19 cellular contexts compared by ENCODE assay signal in the genomic region with DNA sequence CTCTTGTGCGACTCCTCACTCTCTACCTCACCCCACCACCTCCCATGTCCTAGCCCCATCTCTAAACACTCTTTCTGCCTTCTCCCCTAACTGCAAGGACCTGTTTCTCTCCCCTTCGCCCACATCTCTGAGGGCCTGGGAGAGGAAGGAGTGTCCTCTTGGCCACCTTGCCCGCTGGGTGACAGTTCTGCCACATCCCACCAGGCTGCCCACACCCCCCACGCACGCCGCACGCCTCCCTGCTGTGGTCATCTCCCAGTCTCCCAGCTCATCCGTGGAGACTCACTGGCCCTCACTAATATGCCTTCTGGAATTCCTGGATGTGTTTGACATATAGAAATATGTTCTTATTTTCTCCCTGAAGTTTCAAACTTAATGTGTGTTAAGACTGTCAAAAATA. TPM values are rescaled to one million over a fixed set of nuclear protein-coding genes. Genes with fewer than 3 reads are reported as not detected.
DNase-seq lines count a peak whose midpoint lies in the region; ATAC-seq and TF ChIP-seq lines count a peak whose summit lies in the region.
"Had no signal": no experiment of that assay in that cellular context is flagged by ENCODE, and none has a peak within 500 bp of the region (broad histone marks: within the 10 kb centered on the region; RNA-seq: fewer than 3 reads in every experiment).

No MANE protein-coding gene starts in this region.

- peak overlapping the region; percentile 16 for H3K9ac ChIP-seq in smooth muscle cell (ENCODE audit: low read depth)

- CTCF ChIA-PET in Caco-2 (lab: Charles Lee), result no interaction called here

- peaks cover 54% of the 10 kb centered on the region for H4K20me1 ChIP-seq in smooth muscle cell (ENCODE audit: low read depth)

- WGBS in smooth muscle cell (ENCODE audit: low lambda C conversion rate), result 94% methylated on average over 8 of the region's 8 CpGs

- no peaks in the 10 kb centered on the region for H3K9me3 Mint-ChIP-seq in Caco-2 (ENCODE audit: unreplicated experiment)

- POLR2A ChIA-PET in Caco-2 (lab: Charles Lee), result no interaction called here

- DNase-seq in Caco-2 (no peak), T-helper 17 cell (no peak), left lung (no peak), smooth muscle cell (lab: John Stamatoyannopoulos, UW; ENCODE audit: unreplicated experiment) (no peak), NCI-H69 (lab: John Stamatoyannopoulos, UW) (no peak)
- DNase-seq in stimulated activated CD4-positive, alpha-beta T cell treated with anti-CD3 and anti-CD28 coated beads, Interleukin-12 subunit alpha, Interleukin-12 subunit beta, amount 100 ng/mL, for 4 hours, result no peak
- DNase-seq: COR-L47, KG1, NCI-H1048, NCI-H146, NCI-H2081 treated with DMSO at 0.1 percent for 48 hours, NCI-H510A treated with DMSO at 0.1 percent for 48 hours, Peyer's patch, SHP77 treated with DMSO at 0.1 percent for 48 hours had no signal

- H3K27ac Mint-ChIP-seq in Caco-2 (ENCODE audit: unreplicated experiment) (peak overlapping the region; percentile 92), T-helper 17 cell (peak overlapping the region; percentile 53)
- H3K27ac Mint-ChIP-seq: CD14-positive monocyte had no signal

- no TSS peak for BruUV-seq in Caco-2 (replicated peaks; lab: Mats Ljungman, UMichigan)

- no peak overlapping the region for H3K4me3 ChIP-seq in Caco-2 (ENCODE audit: low read depth, low read length)
- H3K4me3 ChIP-seq in left lung, result no peak overlapping the region
- no peak overlapping the region for H3K4me3 ChIP-seq in smooth muscle cell
- H3K4me3 ChIP-seq: Peyer's patch had no signal

- ATAC-seq in T-helper 17 cell, result no peak
- ATAC-seq in left lung, result no peak
- ATAC-seq in GM19328 (IDR thresholded peaks at IDR 0.05; ENCODE audit: unreplicated experiment), result no peak
- no peak for ATAC-seq in GM18511 (IDR thresholded peaks at IDR 0.05; ENCODE audit: unreplicated experiment)
- ATAC-seq: HCT116, SK-N-SH treated with all-trans-retinoic acid at 6 μM for 48 hours had no signal

- peak overlapping the region; percentile 45 for H3K4me3 Mint-ChIP-seq in Caco-2 (ENCODE audit: unreplicated experiment)
- no peak overlapping the region for H3K4me3 Mint-ChIP-seq in T-helper 17 cell
- H3K4me3 Mint-ChIP-seq: CD14-positive monocyte had no signal

- intact Hi-C loops in Caco-2 (cut with micrococcal nuclease; ENCODE audit: unreplicated experiment), result loop anchor here (5.0 kb wide), 1 partner anchor 58 kb away; no protein-coding TSS in a partner anchor
- intact Hi-C loops in left lung (cut with DNase I), result no loop called here

- peak overlapping the region; percentile 40 for H3K4me2 ChIP-seq in smooth muscle cell

- TF ChIP-seq CTCF in Caco-2 (IDR thresholded peaks at IDR 0.05; ENCODE audit: insufficient read depth in 1 of 2, low read depth in 1 of 2, low read length in 1 of 2, severe bottlenecking in 1 of 2, unreplicated experiment in 1 of 2), result no peak
- no peak for TF ChIP-seq CTCF in left lung (IDR thresholded peaks at IDR 0.05)
- no peak for TF ChIP-seq CTCF in smooth muscle cell (IDR thresholded peaks at IDR 0.05; ENCODE audit: borderline replicate concordance, insufficient read depth, poor library complexity, severe bottlenecking)

- H2AFZ ChIP-seq in smooth muscle cell (ENCODE audit: low read depth), result no peak overlapping the region

- no peaks in the 10 kb centered on the region for H3K27me3 ChIP-seq in Caco-2 (replicated peaks; ENCODE audit: control insufficient read depth, insufficient read depth, low read length)
- no peaks in the 10 kb centered on the region for H3K27me3 ChIP-seq in left lung
- H3K27me3 ChIP-seq in smooth muscle cell (ENCODE audit: low read depth), result no peaks in the 10 kb centered on the region
- H3K27me3 ChIP-seq: Peyer's patch had no signal

- H3K27me3 Mint-ChIP-seq in Caco-2 (ENCODE audit: insufficient read depth, unreplicated experiment), result no peaks in the 10 kb centered on the region
- H3K27me3 Mint-ChIP-seq in T-helper 17 cell, result peaks cover 4% of the 10 kb centered on the region

- H3K9me3 ChIP-seq in Caco-2 (no peaks in the 10 kb centered on the region), T-helper 17 cell (ENCODE audit: control insufficient read depth, low read length, poor library complexity, severe bottlenecking) (no peaks in the 10 kb centered on the region), left lung (no peaks in the 10 kb centered on the region), smooth muscle cell (replicated peaks; ENCODE audit: low read depth) (no peaks in the 10 kb centered on the region)
- H3K9me3 ChIP-seq: Peyer's patch had no signal

- H3K36me3 Mint-ChIP-seq in Caco-2 (ENCODE audit: insufficient read depth, unreplicated experiment) (peaks cover 17% of the 10 kb centered on the region), T-helper 17 cell (ENCODE audit: low read depth) (peaks cover 2% of the 10 kb centered on the region)
- H3K36me3 Mint-ChIP-seq: CD14-positive monocyte had no signal

- H3K79me2 ChIP-seq in smooth muscle cell (ENCODE audit: low read depth), result peaks cover 81% of the 10 kb centered on the region

- H3K36me3 ChIP-seq in Caco-2 (ENCODE audit: control insufficient read depth, insufficient read depth, low read length), result no peaks in the 10 kb centered on the region
- no peaks in the 10 kb centered on the region for H3K36me3 ChIP-seq in left lung
- H3K36me3 ChIP-seq in smooth muscle cell (ENCODE audit: low read depth), result no peaks in the 10 kb centered on the region
- H3K36me3 ChIP-seq: Peyer's patch had no signal

- peaks cover 28% of the 10 kb centered on the region for H3K4me1 ChIP-seq in Caco-2
- peaks cover 13 to 33% of the 10 kb centered on the region in 2 donors for H3K4me1 ChIP-seq in left lung
- H3K4me1 ChIP-seq in smooth muscle cell (ENCODE audit: low read depth), result peaks cover 16% of the 10 kb centered on the region

- peak overlapping the region; percentile 58 to 76 for H3K27ac ChIP-seq in left lung
- peak overlapping the region; percentile 89 for H3K27ac ChIP-seq in smooth muscle cell (ENCODE audit: low read depth)
- H3K27ac ChIP-seq: Peyer's patch had no signal

- H3K4me1 Mint-ChIP-seq in Caco-2 (ENCODE audit: low read depth, unreplicated experiment) (peaks cover 43% of the 10 kb centered on the region), T-helper 17 cell (peaks cover 5% of the 10 kb centered on the region)

- peaks cover 9% of the 10 kb centered on the region for H3F3A ChIP-seq in smooth muscle cell (ENCODE audit: low read depth)

RNA-seq across cellular contexts. Expression of a gene that starts 48.5 kb away (rescaled TPM):
- total RNA-seq in Caco-2 (2022), result 79.3 and 87.2 TPM in 2 replicates
- 1 to 10 TPM; 3.8 to 7.0 TPM for total RNA-seq in T-helper 17 cell
- total RNA-seq in left lung, result 10 to 100 TPM; 41.1 to 58.3 TPM
- 16.2 and 20.1 TPM in 2 replicates for total RNA-seq in smooth muscle cell
- 17.7 and 18.0 TPM in 2 replicates for polyA plus RNA-seq in smooth muscle cell
